Comparison of ENCODE assay signal across 1 cellular context in the genomic region with DNA sequence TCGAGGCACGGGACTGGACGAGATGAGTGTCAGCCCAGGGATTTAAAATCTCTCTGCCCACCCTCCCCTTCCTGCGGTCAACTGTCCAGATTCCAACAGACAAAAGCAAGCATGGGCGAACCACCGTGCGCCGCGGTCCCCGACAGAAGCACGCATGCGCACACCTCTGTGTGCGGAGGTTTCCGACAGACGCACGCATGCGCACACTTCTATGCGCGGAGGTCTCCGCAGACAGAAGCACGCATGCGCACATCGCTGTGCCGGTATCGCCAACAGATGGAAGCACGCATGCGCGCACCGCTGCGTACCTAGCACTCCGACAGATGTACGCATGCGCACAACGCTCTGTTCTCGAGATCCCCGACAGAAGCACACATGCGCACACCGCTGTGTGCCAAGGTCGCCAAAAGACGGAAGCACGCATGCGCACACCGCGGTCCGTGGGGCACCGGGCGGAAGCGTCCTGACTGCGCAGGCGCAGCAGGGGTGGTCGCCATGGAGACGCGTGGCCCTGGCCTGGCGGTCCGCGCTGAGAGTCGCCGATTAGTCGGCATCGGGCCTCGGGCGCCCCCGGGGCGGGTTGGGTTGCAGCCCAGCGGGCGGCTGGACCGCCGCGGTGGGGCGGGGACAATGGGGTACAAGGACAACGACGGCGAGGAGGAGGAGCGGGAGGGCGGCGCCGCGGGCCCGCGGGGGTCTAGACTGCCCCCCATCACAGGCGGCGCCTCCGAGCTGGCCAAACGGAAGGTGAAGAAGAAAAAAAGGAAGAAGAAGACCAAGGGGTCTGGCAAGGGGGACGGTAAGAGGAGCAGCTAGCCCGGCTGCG.
TF ChIP-seq lines count a peak whose summit lies in the region.

No MANE protein-coding gene starts in this region.

TF ChIP-seq in GM12878, 131 proteins besides CTCF, POLR2A, EP300 and RAD21 (continued from another document and continues in another):
- TF ChIP-seq PAX5 (IDR thresholded peaks at IDR 0.05; ENCODE audit: borderline replicate concordance, low read depth, low read length): no peak
- TF ChIP-seq, protein P1, sequence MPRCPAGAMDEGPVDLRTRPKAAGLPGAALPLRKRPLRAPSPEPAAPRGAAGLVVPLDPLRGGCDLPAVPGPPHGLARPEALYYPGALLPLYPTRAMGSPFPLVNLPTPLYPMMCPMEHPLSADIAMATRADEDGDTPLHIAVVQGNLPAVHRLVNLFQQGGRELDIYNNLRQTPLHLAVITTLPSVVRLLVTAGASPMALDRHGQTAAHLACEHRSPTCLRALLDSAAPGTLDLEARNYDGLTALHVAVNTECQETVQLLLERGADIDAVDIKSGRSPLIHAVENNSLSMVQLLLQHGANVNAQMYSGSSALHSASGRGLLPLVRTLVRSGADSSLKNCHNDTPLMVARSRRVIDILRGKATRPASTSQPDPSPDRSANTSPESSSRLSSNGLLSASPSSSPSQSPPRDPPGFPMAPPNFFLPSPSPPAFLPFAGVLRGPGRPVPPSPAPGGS (IDR thresholded peaks at IDR 0.05; ENCODE audit: borderline replicate concordance, insufficient read depth, low read depth, low read length, poor library complexity, severe bottlenecking): no peak
- TF ChIP-seq, protein P2, sequence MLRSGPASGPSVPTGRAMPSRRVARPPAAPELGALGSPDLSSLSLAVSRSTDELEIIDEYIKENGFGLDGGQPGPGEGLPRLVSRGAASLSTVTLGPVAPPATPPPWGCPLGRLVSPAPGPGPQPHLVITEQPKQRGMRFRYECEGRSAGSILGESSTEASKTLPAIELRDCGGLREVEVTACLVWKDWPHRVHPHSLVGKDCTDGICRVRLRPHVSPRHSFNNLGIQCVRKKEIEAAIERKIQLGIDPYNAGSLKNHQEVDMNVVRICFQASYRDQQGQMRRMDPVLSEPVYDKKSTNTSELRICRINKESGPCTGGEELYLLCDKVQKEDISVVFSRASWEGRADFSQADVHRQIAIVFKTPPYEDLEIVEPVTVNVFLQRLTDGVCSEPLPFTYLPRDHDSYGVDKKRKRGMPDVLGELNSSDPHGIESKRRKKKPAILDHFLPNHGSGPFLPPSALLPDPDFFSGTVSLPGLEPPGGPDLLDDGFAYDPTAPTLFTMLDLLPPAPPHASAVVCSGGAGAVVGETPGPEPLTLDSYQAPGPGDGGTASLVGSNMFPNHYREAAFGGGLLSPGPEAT (IDR thresholded peaks at IDR 0.05; ENCODE audit: low read depth): no peak
- TF ChIP-seq, protein P3, sequence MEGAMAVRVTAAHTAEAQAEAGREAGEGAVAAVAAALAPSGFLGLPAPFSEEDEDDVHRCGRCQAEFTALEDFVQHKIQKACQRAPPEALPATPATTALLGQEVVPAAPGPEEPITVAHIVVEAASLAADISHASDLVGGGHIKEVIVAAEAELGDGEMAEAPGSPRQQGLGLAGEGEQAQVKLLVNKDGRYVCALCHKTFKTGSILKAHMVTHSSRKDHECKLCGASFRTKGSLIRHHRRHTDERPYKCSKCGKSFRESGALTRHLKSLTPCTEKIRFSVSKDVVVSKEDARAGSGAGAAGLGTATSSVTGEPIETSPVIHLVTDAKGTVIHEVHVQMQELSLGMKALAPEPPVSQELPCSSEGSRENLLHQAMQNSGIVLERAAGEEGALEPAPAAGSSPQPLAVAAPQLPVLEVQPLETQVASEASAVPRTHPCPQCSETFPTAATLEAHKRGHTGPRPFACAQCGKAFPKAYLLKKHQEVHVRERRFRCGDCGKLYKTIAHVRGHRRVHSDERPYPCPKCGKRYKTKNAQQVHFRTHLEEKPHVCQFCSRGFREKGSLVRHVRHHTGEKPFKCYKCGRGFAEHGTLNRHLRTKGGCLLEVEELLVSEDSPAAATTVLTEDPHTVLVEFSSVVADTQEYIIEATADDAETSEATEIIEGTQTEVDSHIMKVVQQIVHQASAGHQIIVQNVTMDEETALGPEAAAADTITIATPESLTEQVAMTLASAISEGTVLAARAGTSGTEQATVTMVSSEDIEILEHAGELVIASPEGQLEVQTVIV (IDR thresholded peaks at IDR 0.05; ENCODE audit: borderline replicate concordance, partially characterized antibody): no peak
- no peak for TF ChIP-seq SRF (IDR thresholded peaks at IDR 0.05; ENCODE audit: low read depth in 2 of 2, low read length in 2 of 2)
- TF ChIP-seq, protein P4, sequence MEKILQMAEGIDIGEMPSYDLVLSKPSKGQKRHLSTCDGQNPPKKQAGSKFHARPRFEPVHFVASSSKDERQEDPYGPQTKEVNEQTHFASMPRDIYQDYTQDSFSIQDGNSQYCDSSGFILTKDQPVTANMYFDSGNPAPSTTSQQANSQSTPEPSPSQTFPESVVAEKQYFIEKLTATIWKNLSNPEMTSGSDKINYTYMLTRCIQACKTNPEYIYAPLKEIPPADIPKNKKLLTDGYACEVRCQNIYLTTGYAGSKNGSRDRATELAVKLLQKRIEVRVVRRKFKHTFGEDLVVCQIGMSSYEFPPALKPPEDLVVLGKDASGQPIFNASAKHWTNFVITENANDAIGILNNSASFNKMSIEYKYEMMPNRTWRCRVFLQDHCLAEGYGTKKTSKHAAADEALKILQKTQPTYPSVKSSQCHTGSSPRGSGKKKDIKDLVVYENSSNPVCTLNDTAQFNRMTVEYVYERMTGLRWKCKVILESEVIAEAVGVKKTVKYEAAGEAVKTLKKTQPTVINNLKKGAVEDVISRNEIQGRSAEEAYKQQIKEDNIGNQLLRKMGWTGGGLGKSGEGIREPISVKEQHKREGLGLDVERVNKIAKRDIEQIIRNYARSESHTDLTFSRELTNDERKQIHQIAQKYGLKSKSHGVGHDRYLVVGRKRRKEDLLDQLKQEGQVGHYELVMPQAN (conservative IDR thresholded peaks at IDR 0.05): peak; percentile 98
- TF ChIP-seq TCF12 (IDR thresholded peaks at IDR 0.05; ENCODE audit: low read depth, low read length): no peak
- TF ChIP-seq, protein P5, sequence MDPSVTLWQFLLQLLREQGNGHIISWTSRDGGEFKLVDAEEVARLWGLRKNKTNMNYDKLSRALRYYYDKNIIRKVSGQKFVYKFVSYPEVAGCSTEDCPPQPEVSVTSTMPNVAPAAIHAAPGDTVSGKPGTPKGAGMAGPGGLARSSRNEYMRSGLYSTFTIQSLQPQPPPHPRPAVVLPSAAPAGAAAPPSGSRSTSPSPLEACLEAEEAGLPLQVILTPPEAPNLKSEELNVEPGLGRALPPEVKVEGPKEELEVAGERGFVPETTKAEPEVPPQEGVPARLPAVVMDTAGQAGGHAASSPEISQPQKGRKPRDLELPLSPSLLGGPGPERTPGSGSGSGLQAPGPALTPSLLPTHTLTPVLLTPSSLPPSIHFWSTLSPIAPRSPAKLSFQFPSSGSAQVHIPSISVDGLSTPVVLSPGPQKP (IDR thresholded peaks at IDR 0.05; ENCODE audit: low read depth, low read length): peak; percentile 45; the same call in 1 of the 2 replicates
- TF ChIP-seq PML (IDR thresholded peaks at IDR 0.05; ENCODE audit: low read length): no peak
- peak; percentile 93 for TF ChIP-seq MXI1 (IDR thresholded peaks at IDR 0.05; ENCODE audit: low read depth, low read length)
- TF ChIP-seq MEF2B (IDR thresholded peaks at IDR 0.05; ENCODE audit: partially characterized antibody, poor library complexity, severe bottlenecking): no peak
- TF ChIP-seq SREBF2 (IDR thresholded peaks at IDR 0.05; ENCODE audit: low read length): no peak
- TF ChIP-seq SMAD1 (IDR thresholded peaks at IDR 0.05; ENCODE audit: low read depth, partially characterized antibody): no peak
- no peak for TF ChIP-seq MTA2 (IDR thresholded peaks at IDR 0.05; ENCODE audit: low read depth)
- peak; percentile 97 for TF ChIP-seq SIN3A (IDR thresholded peaks at IDR 0.05; ENCODE audit: low read depth, low read length)
- TF ChIP-seq EGR1 (IDR thresholded peaks at IDR 0.05; ENCODE audit: borderline replicate concordance in 1 of 2, low read depth in 2 of 2, low read length in 2 of 2): no peak
- TF ChIP-seq, protein P6, sequence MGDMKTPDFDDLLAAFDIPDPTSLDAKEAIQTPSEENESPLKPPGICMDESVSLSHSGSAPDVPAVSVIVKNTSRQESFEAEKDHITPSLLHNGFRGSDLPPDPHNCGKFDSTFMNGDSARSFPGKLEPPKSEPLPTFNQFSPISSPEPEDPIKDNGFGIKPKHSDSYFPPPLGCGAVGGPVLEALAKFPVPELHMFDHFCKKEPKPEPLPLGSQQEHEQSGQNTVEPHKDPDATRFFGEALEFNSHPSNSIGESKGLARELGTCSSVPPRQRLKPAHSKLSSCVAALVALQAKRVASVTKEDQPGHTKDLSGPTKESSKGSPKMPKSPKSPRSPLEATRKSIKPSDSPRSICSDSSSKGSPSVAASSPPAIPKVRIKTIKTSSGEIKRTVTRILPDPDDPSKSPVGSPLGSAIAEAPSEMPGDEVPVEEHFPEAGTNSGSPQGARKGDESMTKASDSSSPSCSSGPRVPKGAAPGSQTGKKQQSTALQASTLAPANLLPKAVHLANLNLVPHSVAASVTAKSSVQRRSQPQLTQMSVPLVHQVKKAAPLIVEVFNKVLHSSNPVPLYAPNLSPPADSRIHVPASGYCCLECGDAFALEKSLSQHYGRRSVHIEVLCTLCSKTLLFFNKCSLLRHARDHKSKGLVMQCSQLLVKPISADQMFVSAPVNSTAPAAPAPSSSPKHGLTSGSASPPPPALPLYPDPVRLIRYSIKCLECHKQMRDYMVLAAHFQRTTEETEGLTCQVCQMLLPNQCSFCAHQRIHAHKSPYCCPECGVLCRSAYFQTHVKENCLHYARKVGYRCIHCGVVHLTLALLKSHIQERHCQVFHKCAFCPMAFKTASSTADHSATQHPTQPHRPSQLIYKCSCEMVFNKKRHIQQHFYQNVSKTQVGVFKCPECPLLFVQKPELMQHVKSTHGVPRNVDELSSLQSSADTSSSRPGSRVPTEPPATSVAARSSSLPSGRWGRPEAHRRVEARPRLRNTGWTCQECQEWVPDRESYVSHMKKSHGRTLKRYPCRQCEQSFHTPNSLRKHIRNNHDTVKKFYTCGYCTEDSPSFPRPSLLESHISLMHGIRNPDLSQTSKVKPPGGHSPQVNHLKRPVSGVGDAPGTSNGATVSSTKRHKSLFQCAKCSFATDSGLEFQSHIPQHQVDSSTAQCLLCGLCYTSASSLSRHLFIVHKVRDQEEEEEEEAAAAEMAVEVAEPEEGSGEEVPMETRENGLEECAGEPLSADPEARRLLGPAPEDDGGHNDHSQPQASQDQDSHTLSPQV (IDR thresholded peaks at IDR 0.05): no peak
- no peak for TF ChIP-seq NR2C1 (IDR thresholded peaks at IDR 0.05)
- TF ChIP-seq BRCA1 (IDR thresholded peaks at IDR 0.05; ENCODE audit: low read depth, low read length): no peak
- no peak for TF ChIP-seq BCL11A (IDR thresholded peaks at IDR 0.05; ENCODE audit: low read depth, low read length)
- TF ChIP-seq MTA3 (IDR thresholded peaks at IDR 0.05; ENCODE audit: borderline replicate concordance, low read length): no peak
- TF ChIP-seq ZZZ3 (IDR thresholded peaks at IDR 0.05; ENCODE audit: control insufficient read depth, insufficient read length, low read depth): no peak
- no peak for TF ChIP-seq NFYA (IDR thresholded peaks at IDR 0.05; ENCODE audit: borderline replicate concordance, low read depth, low read length)
- TF ChIP-seq, protein P7, sequence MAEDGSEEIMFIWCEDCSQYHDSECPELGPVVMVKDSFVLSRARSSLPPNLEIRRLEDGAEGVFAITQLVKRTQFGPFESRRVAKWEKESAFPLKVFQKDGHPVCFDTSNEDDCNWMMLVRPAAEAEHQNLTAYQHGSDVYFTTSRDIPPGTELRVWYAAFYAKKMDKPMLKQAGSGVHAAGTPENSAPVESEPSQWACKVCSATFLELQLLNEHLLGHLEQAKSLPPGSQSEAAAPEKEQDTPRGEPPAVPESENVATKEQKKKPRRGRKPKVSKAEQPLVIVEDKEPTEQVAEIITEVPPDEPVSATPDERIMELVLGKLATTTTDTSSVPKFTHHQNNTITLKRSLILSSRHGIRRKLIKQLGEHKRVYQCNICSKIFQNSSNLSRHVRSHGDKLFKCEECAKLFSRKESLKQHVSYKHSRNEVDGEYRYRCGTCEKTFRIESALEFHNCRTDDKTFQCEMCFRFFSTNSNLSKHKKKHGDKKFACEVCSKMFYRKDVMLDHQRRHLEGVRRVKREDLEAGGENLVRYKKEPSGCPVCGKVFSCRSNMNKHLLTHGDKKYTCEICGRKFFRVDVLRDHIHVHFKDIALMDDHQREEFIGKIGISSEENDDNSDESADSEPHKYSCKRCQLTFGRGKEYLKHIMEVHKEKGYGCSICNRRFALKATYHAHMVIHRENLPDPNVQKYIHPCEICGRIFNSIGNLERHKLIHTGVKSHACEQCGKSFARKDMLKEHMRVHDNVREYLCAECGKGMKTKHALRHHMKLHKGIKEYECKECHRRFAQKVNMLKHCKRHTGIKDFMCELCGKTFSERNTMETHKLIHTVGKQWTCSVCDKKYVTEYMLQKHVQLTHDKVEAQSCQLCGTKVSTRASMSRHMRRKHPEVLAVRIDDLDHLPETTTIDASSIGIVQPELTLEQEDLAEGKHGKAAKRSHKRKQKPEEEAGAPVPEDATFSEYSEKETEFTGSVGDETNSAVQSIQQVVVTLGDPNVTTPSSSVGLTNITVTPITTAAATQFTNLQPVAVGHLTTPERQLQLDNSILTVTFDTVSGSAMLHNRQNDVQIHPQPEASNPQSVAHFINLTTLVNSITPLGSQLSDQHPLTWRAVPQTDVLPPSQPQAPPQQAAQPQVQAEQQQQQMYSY (CRISPR knock-in tag; IDR thresholded peaks at IDR 0.05): no peak
- no peak for TF ChIP-seq RELA (IDR thresholded peaks at IDR 0.05; ENCODE audit: borderline replicate concordance, partially characterized antibody)
- TF ChIP-seq, protein P8, sequence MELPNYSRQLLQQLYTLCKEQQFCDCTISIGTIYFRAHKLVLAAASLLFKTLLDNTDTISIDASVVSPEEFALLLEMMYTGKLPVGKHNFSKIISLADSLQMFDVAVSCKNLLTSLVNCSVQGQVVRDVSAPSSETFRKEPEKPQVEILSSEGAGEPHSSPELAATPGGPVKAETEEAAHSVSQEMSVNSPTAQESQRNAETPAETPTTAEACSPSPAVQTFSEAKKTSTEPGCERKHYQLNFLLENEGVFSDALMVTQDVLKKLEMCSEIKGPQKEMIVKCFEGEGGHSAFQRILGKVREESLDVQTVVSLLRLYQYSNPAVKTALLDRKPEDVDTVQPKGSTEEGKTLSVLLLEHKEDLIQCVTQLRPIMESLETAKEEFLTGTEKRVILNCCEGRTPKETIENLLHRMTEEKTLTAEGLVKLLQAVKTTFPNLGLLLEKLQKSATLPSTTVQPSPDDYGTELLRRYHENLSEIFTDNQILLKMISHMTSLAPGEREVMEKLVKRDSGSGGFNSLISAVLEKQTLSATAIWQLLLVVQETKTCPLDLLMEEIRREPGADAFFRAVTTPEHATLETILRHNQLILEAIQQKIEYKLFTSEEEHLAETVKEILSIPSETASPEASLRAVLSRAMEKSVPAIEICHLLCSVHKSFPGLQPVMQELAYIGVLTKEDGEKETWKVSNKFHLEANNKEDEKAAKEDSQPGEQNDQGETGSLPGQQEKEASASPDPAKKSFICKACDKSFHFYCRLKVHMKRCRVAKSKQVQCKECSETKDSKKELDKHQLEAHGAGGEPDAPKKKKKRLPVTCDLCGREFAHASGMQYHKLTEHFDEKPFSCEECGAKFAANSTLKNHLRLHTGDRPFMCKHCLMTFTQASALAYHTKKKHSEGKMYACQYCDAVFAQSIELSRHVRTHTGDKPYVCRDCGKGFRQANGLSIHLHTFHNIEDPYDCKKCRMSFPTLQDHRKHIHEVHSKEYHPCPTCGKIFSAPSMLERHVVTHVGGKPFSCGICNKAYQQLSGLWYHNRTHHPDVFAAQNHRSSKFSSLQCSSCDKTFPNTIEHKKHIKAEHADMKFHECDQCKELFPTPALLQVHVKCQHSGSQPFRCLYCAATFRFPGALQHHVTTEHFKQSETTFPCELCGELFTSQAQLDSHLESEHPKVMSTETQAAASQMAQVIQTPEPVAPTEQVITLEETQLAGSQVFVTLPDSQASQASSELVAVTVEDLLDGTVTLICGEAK (IDR thresholded peaks at IDR 0.05; ENCODE audit: borderline replicate concordance): no peak
- no peak for TF ChIP-seq CREM (IDR thresholded peaks at IDR 0.05; ENCODE audit: low read depth)
- TF ChIP-seq TAF1 (IDR thresholded peaks at IDR 0.05; ENCODE audit: borderline replicate concordance, low read depth, low read length): no peak
- TF ChIP-seq CBX5 (IDR thresholded peaks at IDR 0.05; ENCODE audit: low read depth): no peak
- TF ChIP-seq NFIC (IDR thresholded peaks at IDR 0.05; ENCODE audit: low read depth, low read length): no peak
- TF ChIP-seq GATAD2B (conservative IDR thresholded peaks at IDR 0.05; ENCODE audit: low read depth): no peak; the same call in 1 of the 2 replicates
